In genomic region chr7:3300221-3300650, GRCh38 we compare ENCODE assay signal across 8 cellular contexts. TPM values are rescaled to one million over a fixed set of nuclear protein-coding genes. Genes with fewer than 3 reads are reported as not detected.
DNase-seq lines count a peak whose midpoint lies in the region; ATAC-seq and TF ChIP-seq lines count a peak whose summit lies in the region.

No MANE protein-coding gene starts in this region.

- no peak overlapping the region for H3K27ac ChIP-seq in neutrophil

- H3K9me3 Mint-ChIP-seq in endothelial cell (ENCODE audit: unreplicated experiment), result no peaks in the 10 kb centered on the region

- TF ChIP-seq CTCF in endothelial cell (IDR thresholded peaks at IDR 0.05; ENCODE audit: unreplicated experiment) (no peak), neutrophil (IDR thresholded peaks at IDR 0.05) (no peak)

- H3K27me3 Mint-ChIP-seq in endothelial cell (ENCODE audit: unreplicated experiment), result peaks cover 2% of the 10 kb centered on the region

- peak overlapping the region; percentile 47 for H3K4me3 Mint-ChIP-seq in endothelial cell (ENCODE audit: unreplicated experiment)

- no peak for ATAC-seq in HG02588 (IDR thresholded peaks at IDR 0.05; ENCODE audit: unreplicated experiment)

- peak overlapping the region; percentile 54 to 59 for H3K4me3 ChIP-seq in neutrophil (ENCODE audit: low read depth in 1 of 2, low read length in 1 of 2)

- H3K4me1 Mint-ChIP-seq in endothelial cell (ENCODE audit: unreplicated experiment), result peaks cover 5% of the 10 kb centered on the region

- peaks cover 57% of the 10 kb centered on the region for H3K27me3 ChIP-seq in neutrophil

- no peaks in the 10 kb centered on the region for H3K36me3 Mint-ChIP-seq in endothelial cell (ENCODE audit: low read depth, unreplicated experiment)

- H3K4me1 ChIP-seq in neutrophil (ENCODE audit: control insufficient read depth in 1 of 2, insufficient read depth in 1 of 2, low read depth in 1 of 2, low read length in 1 of 2), result peaks cover 14 to 19% of the 10 kb centered on the region in 2 experiments

- H3K36me3 ChIP-seq in neutrophil, result no peaks in the 10 kb centered on the region

- H3K27ac Mint-ChIP-seq in endothelial cell (ENCODE audit: unreplicated experiment), result no peak overlapping the region

- no peaks in the 10 kb centered on the region for H3K9me3 ChIP-seq in neutrophil

- DNase-seq in D341Med (ENCODE audit: low spot score) (peak; percentile 21), NCI-H146 treated with DMSO at 0.1 percent for 48 hours (lab: John Stamatoyannopoulos, UW; ENCODE audit: unreplicated experiment) (peak; percentile 45), endothelial cell (ENCODE audit: low spot score) (no peak), AG20443 (ENCODE audit: low spot score) (no peak), superior temporal gyrus (ENCODE audit: extremely low spot score) (no peak)
- DNase-seq in activated CD4-positive, CD25-positive, alpha-beta regulatory T cell treated with anti-CD3 and anti-CD28 coated beads, Interleukin-2, amount 50 U/mL, for 72 hours, result no peak

RNA-seq across cellular contexts. Expression of gene SDK1, which starts 0.8 kb away (rescaled TPM):
- 4.3 TPM for total RNA-seq in endothelial cell (ENCODE audit: unreplicated experiment)

Comparison
In these comparisons a context has a peak if more than half of its experiments do, and no peak if none do; other contexts are left out.
1. DNase-seq: peak in D341Med (single experiment) and NCI-H146 treated with DMSO at 0.1 percent for 48 hours (single experiment); none in endothelial cell (single experiment), AG20443 (single experiment), activated CD4-positive, CD25-positive, alpha-beta regulatory T cell treated with anti-CD3 and anti-CD28 coated beads, Interleukin-2, amount 50 U/mL, for 72 hours (single experiment) and superior temporal gyrus (single experiment).